In genomic region chr9:36029202-36029601, GRCh38 we compare ENCODE assay signal across 16 cellular contexts. TPM values are rescaled to one million over a fixed set of nuclear protein-coding genes. Genes with fewer than 3 reads are reported as not detected.
DNase-seq lines count a peak whose midpoint lies in the region; ATAC-seq and TF ChIP-seq lines count a peak whose summit lies in the region.
"Had no signal": no experiment of that assay in that cellular context is flagged by ENCODE, and none has a peak within 500 bp of the region (broad histone marks: within the 10 kb centered on the region; RNA-seq: fewer than 3 reads in every experiment).

No MANE protein-coding gene starts in this region.

- H3K4me2 ChIP-seq in DOHH2 (ENCODE audit: low read length) (peak overlapping the region; percentile 47; the same call in 1 of the 2 replicates), fibroblast of lung (ENCODE audit: extremely low read depth, insufficient read depth, low read length) (peak overlapping the region; percentile 62)

- no peaks in the 10 kb centered on the region for H3K36me3 ChIP-seq in DOHH2 (ENCODE audit: control insufficient read depth, low read length)
- H3K36me3 ChIP-seq in SJSA1 = no peaks in the 10 kb centered on the region
- no peaks in the 10 kb centered on the region for H3K36me3 ChIP-seq in fibroblast of lung (ENCODE audit: control insufficient read depth, insufficient read depth, low read length)
- H3K36me3 ChIP-seq in stomach = no peaks in the 10 kb centered on the region

- H3K4me1 ChIP-seq in DOHH2 (ENCODE audit: control insufficient read depth, low read length) (peaks cover 20% of the 10 kb centered on the region), SJSA1 (replicated peaks) (peaks cover 19% of the 10 kb centered on the region), fibroblast of lung (ENCODE audit: control insufficient read depth, extremely low read depth, insufficient read depth, low read length) (peaks cover 21% of the 10 kb centered on the region), stomach (peaks cover 0 to 23% (median 7%) of the 10 kb centered on the region in 4 donors)

- no peak for DNase-seq in SJSA1 (ENCODE audit: low read depth in 1 of 2, low spot score in 2 of 2)
- no peak for DNase-seq in fibroblast of lung (ENCODE audit: low read depth in 2 of 2)
- no peak for DNase-seq in stomach
- no peak for DNase-seq in ureter (ENCODE audit: low spot score)
- DNase-seq in NCI-H82 (lab: John Stamatoyannopoulos, UW) = no peak
- no peak for DNase-seq in stimulated activated naive CD8-positive, alpha-beta T cell treated with anti-CD3 and anti-CD28 coated beads, Interleukin-15, Interleukin-2, amounts not matched to agents 100 U/mL and 50 U/mL, for 24 hours
- DNase-seq: activated B cell treated with CpG ODN at 0.5 μM for 24 hours; activated CD4-positive, alpha-beta memory T cell treated with anti-CD3 and anti-CD28 coated beads for 36 hours; activated gamma-delta T cell; CD8-positive, alpha-beta memory T cell; DMS53; H9 had no signal

- TF ChIP-seq CTCF in DOHH2 (IDR thresholded peaks at IDR 0.05; ENCODE audit: low read depth, low read length, poor library complexity, severe bottlenecking) (no peak), fibroblast of lung (conservative IDR thresholded peaks at IDR 0.05 in 1 of 2, IDR thresholded peaks at IDR 0.05 in 1 of 2; ENCODE audit: low read depth in 1 of 2, low read length in 2 of 2) (no peak), stomach (IDR thresholded peaks at IDR 0.05) (no peak)

- H3K27ac ChIP-seq in DOHH2 (ENCODE audit: low read depth, low read length) = no peak overlapping the region
- H3K27ac ChIP-seq in SJSA1 = peak overlapping the region; percentile 31; the same call in 1 of the 2 replicates
- H3K27ac ChIP-seq in fibroblast of lung (ENCODE audit: insufficient read depth, low read length) = peak overlapping the region; percentile 69
- peak overlapping the region in 3 of 5 donors; percentile 42 to 68 (median 60) for H3K27ac ChIP-seq in stomach

- intact Hi-C loops in stomach (cut with DNase I; ENCODE audit: low total_unique reads) = no loop called here

- H3K27me3 ChIP-seq in DOHH2 (ENCODE audit: control insufficient read depth, low read length) (peaks cover 17% of the 10 kb centered on the region), SJSA1 (replicated peaks) (no peaks in the 10 kb centered on the region), fibroblast of lung (ENCODE audit: control insufficient read depth, insufficient read depth, low read length) (no peaks in the 10 kb centered on the region), stomach (no peaks in the 10 kb centered on the region)

- TF ChIP-seq POLR2A in stomach (IDR thresholded peaks at IDR 0.05) = no peak

- no peaks in the 10 kb centered on the region for H3K9me2 ChIP-seq in DOHH2 (replicated peaks; ENCODE audit: control insufficient read depth, low read length)

- no peak for ATAC-seq in stimulated activated naive CD8-positive, alpha-beta T cell treated with anti-CD3 and anti-CD28 coated beads, Interleukin-15, Interleukin-2, amounts not matched to agents 100 U/mL and 50 U/mL, for 24 hours
- ATAC-seq in HG03280 (IDR thresholded peaks at IDR 0.05; ENCODE audit: unreplicated experiment) = no peak
- ATAC-seq: left lobe of liver had no signal

- H4K20me1 ChIP-seq in DOHH2 (ENCODE audit: control insufficient read depth, insufficient read depth, low read depth, low read length) = no peaks in the 10 kb centered on the region
- H4K20me1 ChIP-seq in fibroblast of lung (ENCODE audit: control insufficient read depth, extremely low read depth, insufficient read depth, low read length) = no peaks in the 10 kb centered on the region

- H3K9me3 ChIP-seq in DOHH2 (ENCODE audit: control insufficient read depth, insufficient read depth, low read length) (no peaks in the 10 kb centered on the region), SJSA1 (replicated peaks) (no peaks in the 10 kb centered on the region), fibroblast of lung (ENCODE audit: control insufficient read depth, insufficient read depth, low read depth, low read length) (no peaks in the 10 kb centered on the region), stomach (no peaks in the 10 kb centered on the region)

- 70 to 92% (median 76%) methylated on average over 1 of the region's 1 CpG for WGBS in stomach, 5 donors

- TF ChIP-seq EP300 in stomach (IDR thresholded peaks at IDR 0.05) = no peak

- H3K4me3 ChIP-seq in DOHH2 (ENCODE audit: low read length) (no peak overlapping the region), SJSA1 (no peak overlapping the region), fibroblast of lung (replicated peaks in 1 of 4; ENCODE audit: control extremely low read depth in 1 of 4, insufficient read depth in 1 of 4, low read depth in 3 of 4, low read length in 4 of 4) (peak overlapping the region in 1 of 4 experiments; percentile 17), stomach (no peak overlapping the region)
- H3K4me3 ChIP-seq: skin epidermis had no signal

- no peak overlapping the region for H2AFZ ChIP-seq in fibroblast of lung (ENCODE audit: low read length)

- H3K79me2 ChIP-seq in DOHH2 (ENCODE audit: control insufficient read depth, low read length) (no peaks in the 10 kb centered on the region), fibroblast of lung (ENCODE audit: control insufficient read depth, insufficient read depth, low read length) (no peaks in the 10 kb centered on the region)

- H3F3A ChIP-seq in DOHH2 (ENCODE audit: control insufficient read depth, insufficient read depth) = no peaks in the 10 kb centered on the region; the same call in 1 of the 2 replicates

- H3K9ac ChIP-seq in fibroblast of lung (ENCODE audit: insufficient read depth, low read length) = no peak overlapping the region

RNA-seq across cellular contexts. Expression of gene RECK, which starts 7.5 kb away (rescaled TPM):
- 10.2 and 13.9 TPM in 2 replicates for total RNA-seq in SJSA1 (2014; rRNA removed; shearing (Covaris generic))
- total RNA-seq in fibroblast of lung (43.1 and 98.4 TPM in 2 replicates), stomach (10 to 100 TPM in 3 of 5 donors, 1 to 10 TPM in 2; 4.3 to 19.3 (median 13.3) TPM), ureter (10.3 TPM)
- polyA plus RNA-seq in fibroblast of lung (108 and 212 TPM in 2 replicates), stomach (1 to 10 TPM; 2.3 to 4.7 (median 2.3) TPM)
- 55.3 and 111 TPM in 2 replicates for polyA plus RNA-seq in fibroblast of lung (2012)
- 49.6 and 82.2 TPM in 2 replicates for polyA minus RNA-seq in fibroblast of lung (ENCODE audit: low replicate concordance)
